ENCODE assay signal across 10 cellular contexts in the genomic region with DNA sequence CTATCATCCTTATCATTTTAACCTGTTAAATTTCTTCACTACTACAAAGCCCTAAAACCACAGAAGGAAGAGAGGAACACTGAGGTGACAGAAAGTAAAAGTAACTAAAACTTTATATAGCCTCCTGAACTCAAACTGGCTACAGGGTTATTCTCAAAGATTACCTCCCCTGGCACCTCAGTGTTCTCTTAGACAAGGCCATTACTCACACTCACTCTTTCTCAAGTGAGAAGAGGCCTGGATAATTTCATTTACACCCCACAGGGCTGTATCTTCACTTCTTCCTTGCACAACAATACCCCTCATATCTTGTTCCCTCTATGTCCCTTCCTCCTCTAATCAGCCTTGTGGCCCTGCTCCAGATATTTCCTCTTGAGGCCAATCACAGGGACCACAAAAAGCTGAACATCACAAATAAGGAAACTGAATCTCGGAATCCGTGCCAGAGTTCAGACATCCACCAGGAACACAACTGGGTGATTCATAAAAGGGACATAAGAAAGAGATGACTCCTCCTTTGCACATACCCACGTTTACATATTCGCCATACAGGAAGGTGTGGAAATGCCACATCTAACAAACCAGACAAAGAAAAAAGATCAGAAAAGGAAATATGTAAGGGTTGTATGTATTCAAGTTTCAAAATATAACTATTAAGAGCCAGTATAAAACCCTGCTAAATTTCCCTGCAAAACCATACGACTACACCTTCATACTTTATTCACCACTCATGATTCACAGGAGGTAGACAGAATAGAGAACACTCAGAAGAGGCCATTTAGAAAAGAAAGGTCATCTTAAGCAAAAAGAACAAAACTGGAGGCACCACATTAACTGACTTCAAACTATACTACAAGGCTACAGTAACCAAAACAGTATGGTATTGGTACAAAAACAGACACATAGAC. TPM values are rescaled to one million over a fixed set of nuclear protein-coding genes. Genes with fewer than 3 reads are reported as not detected.
DNase-seq lines count a peak whose midpoint lies in the region; ATAC-seq, FAIRE-seq and TF ChIP-seq lines count a peak whose summit lies in the region.
"Had no signal": no experiment of that assay in that cellular context is flagged by ENCODE, and none has a peak within 500 bp of the region (broad histone marks: within the 10 kb centered on the region; RNA-seq: fewer than 3 reads in every experiment).

No MANE protein-coding gene starts in this region.

- H3K4me3 Mint-ChIP-seq in naive thymus-derived CD4-positive, alpha-beta T cell, result no peak overlapping the region
- H3K4me3 Mint-ChIP-seq: type B pancreatic cell had no signal

- H3K9me3 ChIP-seq in naive thymus-derived CD4-positive, alpha-beta T cell (ENCODE audit: control insufficient read depth in 2 of 3, low read length in 3 of 3), result no peaks in the 10 kb centered on the region

- intact Hi-C loops in naive thymus-derived CD4-positive, alpha-beta T cell (cut with micrococcal nuclease), result loop anchor here in 1 of 2 donors (1.0 kb wide), 1 partner anchor 10 kb away; no protein-coding TSS in a partner anchor

- peaks cover 2 to 31% (median 12%) of the 10 kb centered on the region in 7 donors for H3K4me1 Mint-ChIP-seq in naive thymus-derived CD4-positive, alpha-beta T cell

- FAIRE-seq in GM12891 (lab: Jason Lieb, UNC) (peak; percentile 59), bronchial epithelial cell (lab: Jason Lieb, UNC) (no peak)

- H3K36me3 ChIP-seq in bronchial epithelial cell (ENCODE audit: control insufficient read depth, insufficient read depth, low read length), result no peaks in the 10 kb centered on the region
- H3K36me3 ChIP-seq in naive thymus-derived CD4-positive, alpha-beta T cell (ENCODE audit: control insufficient read depth in 2 of 3, insufficient read depth in 3 of 3, low read length in 3 of 3), result no peaks in the 10 kb centered on the region

- ATAC-seq in naive thymus-derived CD4-positive, alpha-beta T cell, result peak; percentile 83
- ATAC-seq in GM21367 (IDR thresholded peaks at IDR 0.05; ENCODE audit: unreplicated experiment) (no peak), GM19023 (IDR thresholded peaks at IDR 0.05; ENCODE audit: unreplicated experiment) (no peak)

- no peak for TF ChIP-seq POLR2A in GM12891 (IDR thresholded peaks at IDR 0.05; ENCODE audit: low read depth, low read length)

- peaks cover 0 to 10% (median 3%) of the 10 kb centered on the region in 11 donors for H3K9me3 Mint-ChIP-seq in naive thymus-derived CD4-positive, alpha-beta T cell
- H3K9me3 Mint-ChIP-seq: type B pancreatic cell had no signal

- H3K27ac Mint-ChIP-seq in naive thymus-derived CD4-positive, alpha-beta T cell, result no peak overlapping the region
- H3K27ac Mint-ChIP-seq: type B pancreatic cell had no signal

- DNase-seq in GM12891 (ENCODE audit: insufficient read length, low spot score) (no peak), RPMI7951 (ENCODE audit: low read depth) (peak; percentile 59), bronchial epithelial cell (ENCODE audit: low read depth) (peak; percentile 92), DMS114 treated with DMSO at 0.1 percent for 48 hours (lab: John Stamatoyannopoulos, UW; ENCODE audit: unreplicated experiment) (no peak), mesenteric fat pad (ENCODE audit: low spot score) (no peak)
- peak in 8 of 9 donors; percentile 28 to 83 (median 78) for DNase-seq in naive thymus-derived CD4-positive, alpha-beta T cell
- DNase-seq: cortex of kidney had no signal

- CTCF ChIA-PET in naive thymus-derived CD4-positive, alpha-beta T cell (lab: Charles Lee), result interaction anchor here (0.7 to 14.9 kb wide), 8 partner anchors 16 to 108 kb away, joined by 3 to 328 read pairs (median 13); a partner anchor contains a TSS

- POLR2A ChIA-PET in naive thymus-derived CD4-positive, alpha-beta T cell (lab: Charles Lee), result interaction anchor here (0.9 to 13.4 kb wide), 10 partner anchors 10 to 151 kb away, joined by 3 to 197 read pairs (median 10); a partner anchor contains a TSS

- no peak overlapping the region for H3K4me3 ChIP-seq in bronchial epithelial cell (ENCODE audit: low read depth, low read length)
- peak overlapping the region; percentile 35 for H3K4me3 ChIP-seq in naive thymus-derived CD4-positive, alpha-beta T cell (ENCODE audit: low read length)

- H3K27me3 ChIP-seq in bronchial epithelial cell (ENCODE audit: control insufficient read depth, insufficient read depth, low read length), result no peaks in the 10 kb centered on the region
- H3K27me3 ChIP-seq in naive thymus-derived CD4-positive, alpha-beta T cell (ENCODE audit: control insufficient read depth in 2 of 2, insufficient read depth in 2 of 2, low read length in 2 of 2), result no peaks in the 10 kb centered on the region

- peak overlapping the region; percentile 63 for H3K27ac ChIP-seq in naive thymus-derived CD4-positive, alpha-beta T cell (ENCODE audit: low read depth, low read length)

- TF ChIP-seq CTCF in bronchial epithelial cell (IDR thresholded peaks at IDR 0.05; ENCODE audit: insufficient read depth, low read length, severe bottlenecking), result no peak

- peaks cover 9 to 53% of the 10 kb centered on the region in 2 donors for H3K4me1 ChIP-seq in naive thymus-derived CD4-positive, alpha-beta T cell (ENCODE audit: control insufficient read depth in 2 of 2, insufficient read depth in 2 of 2, low read length in 2 of 2)

- no peaks in the 10 kb centered on the region for H3K27me3 Mint-ChIP-seq in naive thymus-derived CD4-positive, alpha-beta T cell
- H3K27me3 Mint-ChIP-seq: type B pancreatic cell had no signal

- peaks cover 0 to 19% (median 0%) of the 10 kb centered on the region in 5 donors for H3K36me3 Mint-ChIP-seq in naive thymus-derived CD4-positive, alpha-beta T cell
- H3K36me3 Mint-ChIP-seq: type B pancreatic cell had no signal

TF ChIP-seq in GM12891, 5 proteins besides CTCF, POLR2A, EP300 and RAD21:
- TF ChIP-seq PAX5 (IDR thresholded peaks at IDR 0.05; ENCODE audit: insufficient read depth, low read length, severe bottlenecking), result no peak
- TF ChIP-seq POLR2AphosphoS5 (IDR thresholded peaks at IDR 0.05; ENCODE audit: low read depth, low read length), result no peak
- TF ChIP-seq SPI1 (IDR thresholded peaks at IDR 0.05; ENCODE audit: low read depth, low read length), result no peak
- no peak for TF ChIP-seq TAF1 (IDR thresholded peaks at IDR 0.05; ENCODE audit: low read depth, low read length)
- no peak for TF ChIP-seq POU2F2 (IDR thresholded peaks at IDR 0.05; ENCODE audit: low read depth, low read length)

RNA-seq across cellular contexts. Expression of a gene that starts 1.7 kb away (rescaled TPM):
- polyA plus RNA-seq in GM12891 (2012; ENCODE audit: low read depth, missing spikeins), result 6.1 TPM
- 0.72 and 2.2 TPM in 2 replicates for total RNA-seq in RPMI7951 (2014; rRNA removed; shearing (Covaris generic))
- total RNA-seq in bronchial epithelial cell, result 0.53 and 0.90 TPM in 2 replicates
- 10 to 100 TPM; 10.4 to 47.3 (median 26.6) TPM for total RNA-seq in naive thymus-derived CD4-positive, alpha-beta T cell
- 1 to 10 TPM; 4.6 to 6.3 TPM for polyA plus RNA-seq in naive thymus-derived CD4-positive, alpha-beta T cell
- 3.5 TPM for total RNA-seq in mesenteric fat pad

RNA-seq across cellular contexts. Expression of a gene that starts 16.6 kb away (rescaled TPM):
- polyA plus RNA-seq in GM12891 (2012; ENCODE audit: low read depth, missing spikeins), result 28.5 TPM
- 6.0 and 6.6 TPM in 2 replicates for total RNA-seq in RPMI7951 (2014; rRNA removed; shearing (Covaris generic))
- 18.3 and 22.1 TPM in 2 replicates for total RNA-seq in bronchial epithelial cell
- 10 to 100 TPM; 30.0 to 40.2 (median 30.7) TPM for total RNA-seq in naive thymus-derived CD4-positive, alpha-beta T cell
- 10 to 100 TPM; 17.8 to 20.7 TPM for polyA plus RNA-seq in naive thymus-derived CD4-positive, alpha-beta T cell
- 24.3 TPM for total RNA-seq in mesenteric fat pad

Comparison
In these comparisons a context has a peak if more than half of its experiments do, and no peak if none do; other contexts are left out.
1. DNase-seq: peak in RPMI7951 (single experiment), bronchial epithelial cell (single experiment) and naive thymus-derived CD4-positive, alpha-beta T cell (8 of 9); none in GM12891 (single experiment), DMS114 treated with DMSO at 0.1 percent for 48 hours (single experiment) and mesenteric fat pad (single experiment).